ENCODE assay signal across 9 cellular contexts in genomic region chr16:24906199-24906808, GRCh38.
DNase-seq lines count a peak whose midpoint lies in the region; ATAC-seq and TF ChIP-seq lines count a peak whose summit lies in the region.
"Had no signal": no experiment of that assay in that cellular context is flagged by ENCODE, and none has a peak within 500 bp of the region (broad histone marks: within the 10 kb centered on the region; RNA-seq: fewer than 3 reads in every experiment).

No MANE protein-coding gene starts in this region.

- H3K36me3 ChIP-seq in heart right ventricle (no peaks in the 10 kb centered on the region), RWPE2 (ENCODE audit: low read depth) (no peaks in the 10 kb centered on the region)

- H3K9me3 Mint-ChIP-seq in type B pancreatic cell (no peaks in the 10 kb centered on the region), natural killer cell (no peaks in the 10 kb centered on the region)

- H3K4me1 ChIP-seq in heart right ventricle (peaks cover 0 to 6% (median 0%) of the 10 kb centered on the region in 9 donors), RWPE2 (ENCODE audit: insufficient read depth, poor library complexity, severe bottlenecking) (no peaks in the 10 kb centered on the region)

- H3K4me3 Mint-ChIP-seq in type B pancreatic cell (no peak overlapping the region), natural killer cell (no peak overlapping the region)

- no peaks in the 10 kb centered on the region for H3K4me1 Mint-ChIP-seq in type B pancreatic cell (ENCODE audit: unreplicated experiment)
- peaks cover 0 to 6% of the 10 kb centered on the region in 2 donors for H3K4me1 Mint-ChIP-seq in natural killer cell

- H3K36me3 Mint-ChIP-seq in type B pancreatic cell (no peaks in the 10 kb centered on the region), natural killer cell (no peaks in the 10 kb centered on the region)

- DNase-seq in heart right ventricle (no peak), Right ventricle myocardium superior (no peak), RWPE2 (ENCODE audit: low spot score) (no peak), foreskin fibroblast (peak; percentile 12 to 59), type B pancreatic cell (ENCODE audit: extremely low spot score, unreplicated experiment) (no peak), caudate nucleus (lab: John Stamatoyannopoulos, UW) (no peak), natural killer cell (no peak)
- DNase-seq: T-helper 2 cell had no signal

- H3K4me3 ChIP-seq in heart right ventricle, result no peak overlapping the region
- H3K4me3 ChIP-seq in RWPE2 (ENCODE audit: severe bottlenecking), result no peak overlapping the region
- H3K4me3 ChIP-seq in foreskin fibroblast (ENCODE audit: low read depth in 1 of 2, low read length in 2 of 2), result no peak overlapping the region

- intact Hi-C loops in heart right ventricle (cut with DNase I) (no loop called here), Right ventricle myocardium superior (cut with DNase I) (no loop called here), natural killer cell (cut with micrococcal nuclease) (no loop called here)

- H3K27me3 ChIP-seq in heart right ventricle, result no peaks in the 10 kb centered on the region
- no peaks in the 10 kb centered on the region for H3K27me3 ChIP-seq in RWPE2 (ENCODE audit: insufficient read depth, poor library complexity, severe bottlenecking)

- H3K27ac Mint-ChIP-seq in type B pancreatic cell (no peak overlapping the region), natural killer cell (no peak overlapping the region)

- H3K9me3 ChIP-seq in heart right ventricle (no peaks in the 10 kb centered on the region), RWPE2 (ENCODE audit: severe bottlenecking) (no peaks in the 10 kb centered on the region)

- H3K27ac ChIP-seq in heart right ventricle, result no peak overlapping the region
- H3K27ac ChIP-seq in RWPE2 (ENCODE audit: poor library complexity, severe bottlenecking), result no peak overlapping the region
- H3K27ac ChIP-seq in caudate nucleus (ENCODE audit: low read depth, low read length), result no peak overlapping the region

- peak; percentile 13 to 57 (median 42) for TF ChIP-seq CTCF in heart right ventricle (IDR thresholded peaks at IDR 0.05)
- peak; percentile 66 for TF ChIP-seq CTCF in RWPE2 (IDR thresholded peaks at IDR 0.05; ENCODE audit: poor library complexity, severe bottlenecking)
- TF ChIP-seq CTCF in foreskin fibroblast (IDR thresholded peaks at IDR 0.05; ENCODE audit: low read depth, low read length), result peak; percentile 36
- TF ChIP-seq CTCF in type B pancreatic cell (conservative IDR thresholded peaks at IDR 0.05), result peak; percentile 70
- no peak for TF ChIP-seq CTCF in natural killer cell (IDR thresholded peaks at IDR 0.05)

- ATAC-seq in heart right ventricle, result no peak
- ATAC-seq in Right ventricle myocardium superior (ENCODE audit: poor library complexity), result no peak
- no peak for ATAC-seq in RWPE2 (ENCODE audit: low read depth)
- ATAC-seq in natural killer cell, result no peak
- no peak for ATAC-seq in GM18520 (IDR thresholded peaks at IDR 0.05; ENCODE audit: unreplicated experiment)

- H3K27me3 Mint-ChIP-seq in type B pancreatic cell (no peaks in the 10 kb centered on the region), natural killer cell (ENCODE audit: low read depth in 2 of 2) (peaks cover 4 to 12% of the 10 kb centered on the region in 2 donors)

- 46 to 51% methylated on average over 14 of the region's 14 CpGs for WGBS in heart right ventricle, 2 donors

Comparison
In these comparisons a context has a peak if more than half of its experiments do, and no peak if none do; other contexts are left out.
1. DNase-seq: peak in foreskin fibroblast (2 of 2); none in heart right ventricle (0 of 2), Right ventricle myocardium superior (single experiment), RWPE2 (single experiment), type B pancreatic cell (single experiment), caudate nucleus (0 of 61) and natural killer cell (single experiment).